Comparison of ENCODE assay signal across 8 cellular contexts in genomic region chr14:40417777-40418401, GRCh38.
DNase-seq lines count a peak whose midpoint lies in the region; ATAC-seq and TF ChIP-seq lines count a peak whose summit lies in the region.

No MANE protein-coding gene starts in this region.

- H3K9me3 ChIP-seq in DND-41 (ENCODE audit: insufficient read depth, low read length, severe bottlenecking) (no peaks in the 10 kb centered on the region), SU-DHL-6 (ENCODE audit: insufficient read depth, low read length) (no peaks in the 10 kb centered on the region)

- POLR2A ChIA-PET in T-cell (lab: Charles Lee), result no interaction called here

- H3K36me3 Mint-ChIP-seq in natural killer cell, result no peaks in the 10 kb centered on the region
- no peaks in the 10 kb centered on the region for H3K36me3 Mint-ChIP-seq in T-cell

- H3K4me2 ChIP-seq in DND-41 (ENCODE audit: insufficient read depth, low read length), result no peak overlapping the region
- H3K4me2 ChIP-seq in SU-DHL-6 (ENCODE audit: low read depth, low read length, poor library complexity, severe bottlenecking), result peak overlapping the region; percentile 37

- no peak for ATAC-seq in DND-41 (ENCODE audit: insufficient read depth, low read depth)
- peak; percentile 87 for ATAC-seq in left lobe of liver
- ATAC-seq in natural killer cell, result no peak
- ATAC-seq in T-cell (replicated peaks in 1 of 4), result no peak

- no peak overlapping the region for H3K4me3 Mint-ChIP-seq in natural killer cell
- no peak overlapping the region for H3K4me3 Mint-ChIP-seq in T-cell

- H3K27me3 ChIP-seq in DND-41 (ENCODE audit: insufficient read depth, low read length, poor library complexity) (no peaks in the 10 kb centered on the region), SU-DHL-6 (ENCODE audit: low read length) (no peaks in the 10 kb centered on the region)

- H2AFZ ChIP-seq in DND-41 (ENCODE audit: low read depth, low read length) (no peak overlapping the region), SU-DHL-6 (ENCODE audit: low read depth, low read length, severe bottlenecking) (peak overlapping the region; percentile 69)

- no peak overlapping the region for H3K4me3 ChIP-seq in DND-41 (ENCODE audit: low read depth in 1 of 2, low read length in 2 of 2)
- no peak overlapping the region for H3K4me3 ChIP-seq in NB4 (ENCODE audit: low read depth, low read length)
- H3K4me3 ChIP-seq in SU-DHL-6 (ENCODE audit: insufficient read depth, low read length, poor library complexity, severe bottlenecking), result no peak overlapping the region

- TF ChIP-seq CTCF in DND-41 (IDR thresholded peaks at IDR 0.05; ENCODE audit: borderline replicate concordance, extremely low read depth, low read length, poor library complexity, severe bottlenecking) (peak; percentile 68), GM20000 (IDR thresholded peaks at IDR 0.05; ENCODE audit: extremely low read depth, missing control alignments) (peak; percentile 38), NB4 (IDR thresholded peaks at IDR 0.05; ENCODE audit: low read depth, low read length) (peak; percentile 84), SU-DHL-6 (IDR thresholded peaks at IDR 0.05; ENCODE audit: insufficient read depth, low read length, poor library complexity, severe bottlenecking) (peak; percentile 51), natural killer cell (IDR thresholded peaks at IDR 0.05) (no peak)

- no peaks in the 10 kb centered on the region for H3K9me2 ChIP-seq in SU-DHL-6 (replicated peaks; ENCODE audit: insufficient read depth, low read length)

- peak; percentile 7 for DNase-seq in DND-41
- peak; percentile 9 for DNase-seq in GM20000 (ENCODE audit: low spot score)
- peak; percentile 59 for DNase-seq in NB4 (ENCODE audit: low read depth)
- no peak for DNase-seq in left lobe of liver (ENCODE audit: low spot score)
- DNase-seq in natural killer cell, result no peak
- DNase-seq in NCI-H128 (lab: John Stamatoyannopoulos, UW; ENCODE audit: unreplicated experiment), result no peak
- DNase-seq in T-cell, result no peak

- no peaks in the 10 kb centered on the region for H3K4me1 Mint-ChIP-seq in natural killer cell
- peaks cover 0 to 2% (median 0%) of the 10 kb centered on the region in 3 donors for H3K4me1 Mint-ChIP-seq in T-cell

- intact Hi-C loops in natural killer cell (cut with micrococcal nuclease), result no loop called here

- H3K79me2 ChIP-seq in DND-41 (ENCODE audit: insufficient read depth, low read length) (no peaks in the 10 kb centered on the region), SU-DHL-6 (ENCODE audit: insufficient read depth, low read length) (no peaks in the 10 kb centered on the region)

- no peaks in the 10 kb centered on the region for H3K36me3 ChIP-seq in DND-41 (ENCODE audit: insufficient read depth, low read length)
- H3K36me3 ChIP-seq in SU-DHL-6 (ENCODE audit: low read length), result no peaks in the 10 kb centered on the region

- H3K9me3 Mint-ChIP-seq in natural killer cell, result peaks cover 8 to 14% of the 10 kb centered on the region in 2 donors
- H3K9me3 Mint-ChIP-seq in T-cell, result no peaks in the 10 kb centered on the region

- H3K4me1 ChIP-seq in DND-41 (ENCODE audit: insufficient read depth, low read length), result no peaks in the 10 kb centered on the region

- no peak overlapping the region for H3K27ac Mint-ChIP-seq in natural killer cell
- no peak overlapping the region for H3K27ac Mint-ChIP-seq in T-cell

- H3K27me3 Mint-ChIP-seq in natural killer cell (ENCODE audit: low read depth in 2 of 2), result no peaks in the 10 kb centered on the region
- no peaks in the 10 kb centered on the region for H3K27me3 Mint-ChIP-seq in T-cell

- no peak overlapping the region for H3K9ac ChIP-seq in DND-41 (ENCODE audit: low read depth, low read length)
- no peak overlapping the region for H3K9ac ChIP-seq in SU-DHL-6 (ENCODE audit: low read length)

- TF ChIP-seq POLR2A in NB4 (IDR thresholded peaks at IDR 0.05; ENCODE audit: extremely low read depth, insufficient read length), result no peak

- CTCF ChIA-PET in T-cell (lab: Charles Lee), result no interaction called here

- H3F3A ChIP-seq in SU-DHL-6 (ENCODE audit: insufficient read depth), result no peaks in the 10 kb centered on the region

- H4K20me1 ChIP-seq in DND-41 (ENCODE audit: insufficient read depth, low read length), result no peaks in the 10 kb centered on the region
- H4K20me1 ChIP-seq in SU-DHL-6 (ENCODE audit: low read depth, low read length), result no peaks in the 10 kb centered on the region

- H3K27ac ChIP-seq in DND-41 (ENCODE audit: low read length) (no peak overlapping the region), SU-DHL-6 (ENCODE audit: low read depth, low read length) (no peak overlapping the region)

Comparison
In these comparisons a context has a peak if more than half of its experiments do, and no peak if none do; other contexts are left out.
1. DNase-seq: peak in DND-41 (single experiment), GM20000 (single experiment) and NB4 (single experiment); none in left lobe of liver (single experiment), natural killer cell (single experiment), NCI-H128 (single experiment) and T-cell (0 of 34).